In the genomic region with DNA sequence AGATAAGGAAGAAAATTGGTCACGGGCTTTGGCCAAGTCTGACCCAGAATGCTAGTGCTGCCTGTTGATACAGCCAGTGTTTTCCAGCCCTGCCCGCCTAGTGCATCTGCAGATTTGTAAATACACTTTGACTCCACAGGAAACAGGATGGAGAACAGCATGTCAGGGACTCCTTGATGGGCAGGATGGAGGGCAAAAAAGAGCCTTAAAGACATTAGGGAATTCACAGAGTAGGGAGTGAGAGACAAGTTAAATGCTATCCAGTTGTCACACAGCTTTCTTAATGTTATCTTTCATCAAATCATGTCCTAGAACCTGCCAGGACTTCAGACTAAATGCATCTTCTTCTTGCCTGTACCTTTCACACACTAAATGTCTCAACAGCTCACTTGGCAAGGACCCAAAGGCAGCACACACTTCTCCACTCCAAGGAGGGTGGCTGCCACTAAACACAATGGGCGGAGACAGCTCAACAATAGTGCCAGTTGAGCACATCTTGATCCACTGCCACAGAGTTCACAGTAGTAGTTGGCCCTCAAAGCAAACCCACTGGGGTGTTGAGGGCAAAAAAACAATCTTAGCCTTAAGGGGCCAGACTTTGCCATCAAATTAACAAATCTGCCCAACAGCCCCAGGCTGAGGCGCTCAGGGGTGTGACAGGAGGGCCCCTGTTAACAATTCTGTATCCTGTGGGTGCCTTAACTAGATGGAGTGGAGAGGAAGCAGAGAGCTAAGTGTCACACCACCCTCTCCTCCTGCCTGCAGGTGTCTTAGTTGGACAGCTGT, we compare ENCODE assay signal across 8 cellular contexts. TPM values are rescaled to one million over a fixed set of nuclear protein-coding genes. Genes with fewer than 3 reads are reported as not detected.
A peak's percentile ranks its signal among the peaks of the same experiment; 100 is the strongest.
DNase-seq lines count a peak whose midpoint lies in the region; ATAC-seq and TF ChIP-seq lines count a peak whose summit lies in the region.

No MANE protein-coding gene starts in this region.

- peak overlapping the region; percentile 74 to 93 (median 89) for H3K4me3 Mint-ChIP-seq in CD4-positive, CD25-positive, alpha-beta regulatory T cell
- peak overlapping the region; percentile 92 for H3K4me3 Mint-ChIP-seq in T-helper 17 cell

- H3K27ac ChIP-seq in CD4-positive, CD25-positive, alpha-beta regulatory T cell (ENCODE audit: insufficient read depth, low read length, poor library complexity, severe bottlenecking), result peak overlapping the region; percentile 65
- no peak overlapping the region for H3K27ac ChIP-seq in HEK293 (ENCODE audit: extremely low read depth, low read depth, low read length)

- H3K4me1 Mint-ChIP-seq in CD4-positive, CD25-positive, alpha-beta regulatory T cell, result peaks cover 28 to 86% (median 71%) of the 10 kb centered on the region in 4 donors
- H3K4me1 Mint-ChIP-seq in T-helper 17 cell, result peaks cover 69% of the 10 kb centered on the region

- no peaks in the 10 kb centered on the region for H3K27me3 ChIP-seq in CD4-positive, CD25-positive, alpha-beta regulatory T cell (ENCODE audit: control insufficient read depth, insufficient read depth, low read length)

- peak in 1 of 2 donors; percentile 12 for ATAC-seq in CD4-positive, CD25-positive, alpha-beta regulatory T cell (ENCODE audit: low read depth in 2 of 2)
- ATAC-seq in T-helper 17 cell, result no peak
- ATAC-seq in left ventricle myocardium superior, result peak; percentile 51
- no peak for ATAC-seq in HG03520 (IDR thresholded peaks at IDR 0.05; ENCODE audit: unreplicated experiment)

- no peaks in the 10 kb centered on the region for H3K9me3 ChIP-seq in CD4-positive, CD25-positive, alpha-beta regulatory T cell (ENCODE audit: control insufficient read depth in 2 of 2, low read length in 2 of 2)
- H3K9me3 ChIP-seq in HEK293 (ENCODE audit: control insufficient read depth, insufficient read depth, low read depth, low read length) (no peaks in the 10 kb centered on the region; the same call in 1 of the 2 replicates), T-helper 17 cell (ENCODE audit: control insufficient read depth, low read length, poor library complexity, severe bottlenecking) (no peaks in the 10 kb centered on the region)

- H3K4me3 ChIP-seq in CD4-positive, CD25-positive, alpha-beta regulatory T cell (ENCODE audit: low read depth, low read length), result peak overlapping the region; percentile 87
- no peak overlapping the region for H3K4me3 ChIP-seq in HEK293 (ENCODE audit: low read depth, low read length)

- no peaks in the 10 kb centered on the region for H3K36me3 ChIP-seq in CD4-positive, CD25-positive, alpha-beta regulatory T cell (ENCODE audit: control insufficient read depth, insufficient read depth, low read length)
- no peaks in the 10 kb centered on the region for H3K36me3 ChIP-seq in HEK293 (ENCODE audit: control insufficient read depth in 2 of 2, insufficient read depth in 1 of 2, low read length in 2 of 2)

- H3K27ac Mint-ChIP-seq in CD4-positive, CD25-positive, alpha-beta regulatory T cell, result peak overlapping the region; percentile 95 to 99 (median 95)
- peak overlapping the region; percentile 82 for H3K27ac Mint-ChIP-seq in T-helper 17 cell

- intact Hi-C loops in left ventricle myocardium superior (cut with micrococcal nuclease), result loop anchor here (10.0 kb wide), 1 partner anchor 51 kb away; no protein-coding TSS in a partner anchor

- H3K27me3 Mint-ChIP-seq in CD4-positive, CD25-positive, alpha-beta regulatory T cell, result no peaks in the 10 kb centered on the region
- no peaks in the 10 kb centered on the region for H3K27me3 Mint-ChIP-seq in T-helper 17 cell

- CTCF ChIA-PET in HEK293 (lab: Yijun Ruan, JAX) (interaction anchor here (0.5 to 1.2 kb wide), 5 partner anchors 71 to 424 kb away, joined by 3 to 5 read pairs (median 4); no protein-coding TSS in a partner anchor), HEK293T (lab: Yijun Ruan, JAX) (interaction anchor here (0.5 kb wide), 1 partner anchor 44 kb away, joined by 3 read pairs; no protein-coding TSS in a partner anchor)

- no peak for TF ChIP-seq CTCF in HEK293 (tag by site-specific recombination; IDR thresholded peaks at IDR 0.05)

- peak in 2 of 3 donors; percentile 37 to 66 for DNase-seq in CD4-positive, CD25-positive, alpha-beta regulatory T cell
- DNase-seq in T-helper 17 cell (no peak), left ventricle myocardium superior (no peak), HEK293T (ENCODE audit: extremely low spot score) (no peak), D341Med (ENCODE audit: low spot score) (no peak), NCI-H82 (lab: John Stamatoyannopoulos, UW) (no peak)

- peaks cover 72% of the 10 kb centered on the region for H3K4me1 ChIP-seq in CD4-positive, CD25-positive, alpha-beta regulatory T cell (ENCODE audit: control insufficient read depth, insufficient read depth, low read length, poor library complexity, severe bottlenecking)
- peaks cover 25% of the 10 kb centered on the region for H3K4me1 ChIP-seq in HEK293 (ENCODE audit: control insufficient read depth, insufficient read depth, low read length)

- peaks cover 0 to 2% (median 0%) of the 10 kb centered on the region in 7 donors for H3K9me3 Mint-ChIP-seq in CD4-positive, CD25-positive, alpha-beta regulatory T cell

- POLR2A ChIA-PET in HEK293 (lab: Yijun Ruan, JAX), result interaction anchor here (1.5 kb wide), 1 partner anchor 40 kb away, joined by 4 read pairs; no protein-coding TSS in a partner anchor
- POLR2A ChIA-PET in HEK293T (lab: Yijun Ruan, JAX), result interaction anchor here (0.7 to 1.1 kb wide), 2 partner anchors 11 to 24 kb away, joined by 3 read pairs; no protein-coding TSS in a partner anchor

- H3K36me3 Mint-ChIP-seq in CD4-positive, CD25-positive, alpha-beta regulatory T cell, result no peaks in the 10 kb centered on the region
- no peaks in the 10 kb centered on the region for H3K36me3 Mint-ChIP-seq in T-helper 17 cell (ENCODE audit: low read depth)

TF ChIP-seq in HEK293, 187 proteins besides CTCF, POLR2A, EP300 and RAD21 (continues in another document):
- peak; percentile 85; the same call in 1 of the 2 replicates for TF ChIP-seq ZNF223 (tag by site-specific recombination; IDR thresholded peaks at IDR 0.05)
- TF ChIP-seq ZBTB17 (tag by site-specific recombination; IDR thresholded peaks at IDR 0.05), result peak; percentile 54; the same call in 1 of the 2 replicates
- TF ChIP-seq FEZF1 (tag by site-specific recombination; IDR thresholded peaks at IDR 0.05), result no peak
- no peak for TF ChIP-seq ZNF624 (tag by site-specific recombination; IDR thresholded peaks at IDR 0.05)
- peak; percentile 27; the same call in 1 of the 2 replicates for TF ChIP-seq SP7 (tag by site-specific recombination; IDR thresholded peaks at IDR 0.05)
- TF ChIP-seq ZNF600 (tag by site-specific recombination; IDR thresholded peaks at IDR 0.05), result peak; percentile 39
- TF ChIP-seq, protein P1, sequence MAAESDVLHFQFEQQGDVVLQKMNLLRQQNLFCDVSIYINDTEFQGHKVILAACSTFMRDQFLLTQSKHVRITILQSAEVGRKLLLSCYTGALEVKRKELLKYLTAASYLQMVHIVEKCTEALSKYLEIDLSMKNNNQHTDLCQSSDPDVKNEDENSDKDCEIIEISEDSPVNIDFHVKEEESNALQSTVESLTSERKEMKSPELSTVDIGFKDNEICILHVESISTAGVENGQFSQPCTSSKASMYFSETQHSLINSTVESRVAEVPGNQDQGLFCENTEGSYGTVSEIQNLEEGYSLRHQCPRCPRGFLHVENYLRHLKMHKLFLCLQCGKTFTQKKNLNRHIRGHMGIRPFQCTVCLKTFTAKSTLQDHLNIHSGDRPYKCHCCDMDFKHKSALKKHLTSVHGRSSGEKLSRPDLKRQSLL (tag by site-specific recombination; IDR thresholded peaks at IDR 0.05), result no peak
- TF ChIP-seq MZF1 (tag by site-specific recombination; IDR thresholded peaks at IDR 0.05; ENCODE audit: borderline replicate concordance), result no peak
- TF ChIP-seq ZNF174 (tag by site-specific recombination; IDR thresholded peaks at IDR 0.05), result no peak
- TF ChIP-seq ZNF274 (IDR thresholded peaks at IDR 0.05; ENCODE audit: low read length), result no peak
- TF ChIP-seq ZNF274 (tag by site-specific recombination; IDR thresholded peaks at IDR 0.05; ENCODE audit: borderline replicate concordance), result no peak

TF ChIP-seq in HEK293T, 16 proteins besides CTCF, POLR2A, EP300 and RAD21:
- TF ChIP-seq L3MBTL2 (conservative IDR thresholded peaks at IDR 0.05) (no peak), ARNT (IDR thresholded peaks at IDR 0.05) (no peak), ELF4 (IDR thresholded peaks at IDR 0.05) (no peak), FOXM1 (IDR thresholded peaks at IDR 0.05; ENCODE audit: borderline replicate concordance) (no peak)
- TF ChIP-seq, protein P2, sequence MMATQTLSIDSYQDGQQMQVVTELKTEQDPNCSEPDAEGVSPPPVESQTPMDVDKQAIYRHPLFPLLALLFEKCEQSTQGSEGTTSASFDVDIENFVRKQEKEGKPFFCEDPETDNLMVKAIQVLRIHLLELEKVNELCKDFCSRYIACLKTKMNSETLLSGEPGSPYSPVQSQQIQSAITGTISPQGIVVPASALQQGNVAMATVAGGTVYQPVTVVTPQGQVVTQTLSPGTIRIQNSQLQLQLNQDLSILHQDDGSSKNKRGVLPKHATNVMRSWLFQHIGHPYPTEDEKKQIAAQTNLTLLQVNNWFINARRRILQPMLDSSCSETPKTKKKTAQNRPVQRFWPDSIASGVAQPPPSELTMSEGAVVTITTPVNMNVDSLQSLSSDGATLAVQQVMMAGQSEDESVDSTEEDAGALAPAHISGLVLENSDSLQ (IDR thresholded peaks at IDR 0.05), result no peak

RNA-seq across cellular contexts. Expression of a gene that starts 2.7 kb away (rescaled TPM):
- total RNA-seq in CD4-positive, CD25-positive, alpha-beta regulatory T cell, result 17.2 TPM
- 10 to 100 TPM in 1 of 4 donors, 1 to 10 TPM in 3; 3.9 to 10.9 (median 6.0) TPM for polyA plus RNA-seq in CD4-positive, CD25-positive, alpha-beta regulatory T cell
- 10 to 100 TPM; 11.1 to 13.9 TPM for total RNA-seq in T-helper 17 cell
- 6.5 TPM for total RNA-seq in left ventricle myocardium superior

Comparison
In these comparisons a context has a peak if more than half of its experiments do, and no peak if none do; other contexts are left out.
1. DNase-seq: peak in CD4-positive, CD25-positive, alpha-beta regulatory T cell (2 of 3); none in T-helper 17 cell (0 of 3), left ventricle myocardium superior (single experiment), HEK293T (single experiment), D341Med (single experiment) and NCI-H82 (single experiment).